18 cellular contexts compared by ENCODE assay signal in the genomic region with DNA sequence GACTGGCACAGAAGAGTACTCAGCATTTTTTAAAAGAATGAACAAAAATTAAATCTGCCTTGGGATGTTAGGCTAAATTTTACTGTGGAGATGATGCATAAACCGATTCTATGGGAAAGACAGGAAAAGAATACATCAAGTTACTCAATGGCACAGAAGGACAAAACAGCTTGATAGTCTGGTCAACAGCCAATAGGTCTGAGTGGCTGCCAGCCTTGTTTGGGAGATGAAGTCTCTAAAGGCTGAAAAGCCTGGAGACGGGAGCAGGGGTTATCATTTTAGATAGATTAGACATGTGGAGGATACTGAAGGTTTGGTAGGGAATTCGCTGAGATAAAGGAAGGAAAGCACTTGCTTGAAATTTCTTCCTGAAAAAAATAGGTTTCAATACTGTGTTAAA. TPM values are rescaled to one million over a fixed set of nuclear protein-coding genes. Genes with fewer than 3 reads are reported as not detected.
A peak's percentile ranks its signal among the peaks of the same experiment; 100 is the strongest.
DNase-seq lines count a peak whose midpoint lies in the region; ATAC-seq and TF ChIP-seq lines count a peak whose summit lies in the region.
"Had no signal": no experiment of that assay in that cellular context is flagged by ENCODE, and none has a peak within 500 bp of the region (broad histone marks: within the 10 kb centered on the region; RNA-seq: fewer than 3 reads in every experiment).

No MANE protein-coding gene starts in this region.

- no peaks in the 10 kb centered on the region for H3K36me3 ChIP-seq in heart left ventricle
- H3K36me3 ChIP-seq: BE2C, HAP-1 had no signal

- no peak overlapping the region for H3K4me3 ChIP-seq in heart left ventricle
- H3K4me3 ChIP-seq: GM23248, HAP-1 had no signal

- H3K4me1 ChIP-seq in heart left ventricle: peaks cover 0 to 21% (median 7%) of the 10 kb centered on the region in 12 donors
- H3K4me1 ChIP-seq: BE2C, HAP-1 had no signal

- H3K9me3 ChIP-seq in heart left ventricle: peaks cover 0 to 11% (median 0%) of the 10 kb centered on the region in 12 donors
- H3K9me3 ChIP-seq: BE2C had no signal

- peak overlapping the region in 7 of 12 donors; percentile 19 to 91 (median 39) for H3K27ac ChIP-seq in heart left ventricle
- H3K27ac ChIP-seq: GM23248, HL-60 had no signal

- ATAC-seq in heart left ventricle: peak in 2 of 4 donors; percentile 29 to 50

- TF ChIP-seq CTCF in heart left ventricle (IDR thresholded peaks at IDR 0.05): no peak

- DNase-seq in heart left ventricle: peak in 2 of 5 donors; percentile 19 to 38
- DNase-seq in cardiac septum (ENCODE audit: low spot score): no peak
- peak; percentile 9 for DNase-seq in cerebellar cortex (ENCODE audit: low spot score)
- peak; percentile 51 for DNase-seq in pons (ENCODE audit: low spot score)
- no peak for DNase-seq in germinal center (ENCODE audit: low spot score)
- no peak for DNase-seq in LoVo (ENCODE audit: low spot score)
- DNase-seq: BE2C; C1 segment of cervical spinal cord; CD4-positive, CD25-positive, alpha-beta regulatory T cell; CD8-positive, alpha-beta memory T cell; COR-L47; DMS 273 treated with DMSO at 0.1 percent for 48 hours; DMS53; DND-41; EL; GM23248 had no signal

- WGBS in heart left ventricle, 4 donors: 32 to 38% (median 37%) methylated on average over 3 of the region's 3 CpGs

- TF ChIP-seq POLR2A in heart left ventricle (IDR thresholded peaks at IDR 0.05): no peak

- no peaks in the 10 kb centered on the region for H3K27me3 ChIP-seq in heart left ventricle
- H3K27me3 ChIP-seq: BE2C had no signal

- intact Hi-C loops in heart left ventricle (cut with DNase I) (no loop called here), cardiac septum (cut with DNase I) (loop anchor here (5.0 kb wide), 1 partner anchor 56 kb away; the partner anchor contains the start of gene LAMA2)

RNA-seq across cellular contexts. Expression of gene LAMA2, which starts 56.3 kb away (rescaled TPM):
- 100 to 1,000 TPM; 156 to 299 (median 207) TPM for total RNA-seq in heart left ventricle
- polyA plus RNA-seq in heart left ventricle: 10 to 100 TPM; 34.8 to 85.0 TPM
- 344 TPM for total RNA-seq in cardiac septum

Comparison
In these comparisons a context has a peak if more than half of its experiments do, and no peak if none do; other contexts are left out.
1. DNase-seq: peak in cerebellar cortex (single experiment) and pons (single experiment); none in cardiac septum (single experiment), germinal center (single experiment) and LoVo (single experiment).